Comparison of ENCODE assay signal across 10 cellular contexts in genomic region chr10:22599048-22599561, GRCh38.
DNase-seq lines count a peak whose midpoint lies in the region; ATAC-seq and TF ChIP-seq lines count a peak whose summit lies in the region.
"Had no signal": no experiment of that assay in that cellular context is flagged by ENCODE, and none has a peak within 500 bp of the region (broad histone marks: within the 10 kb centered on the region; RNA-seq: fewer than 3 reads in every experiment).

No MANE protein-coding gene starts in this region.

- no peaks in the 10 kb centered on the region for H3K9me2 ChIP-seq in PC-3 (replicated peaks; ENCODE audit: low read length)

- peak; percentile 65 to 70 for ATAC-seq in activated T-cell treated with anti-CD3 and anti-CD28 coated beads, Interleukin-2, amount 50 U/mL, for 72 hours (replicated peaks in 1 of 2)
- ATAC-seq in PC-3: peak; percentile 87
- ATAC-seq in GM21447 (IDR thresholded peaks at IDR 0.05; ENCODE audit: unreplicated experiment): no peak

- no peaks in the 10 kb centered on the region for H3K9me3 ChIP-seq in PC-3 (ENCODE audit: low read length)

- no peak for DNase-seq in activated T-cell treated with anti-CD3 and anti-CD28 coated beads, Interleukin-2, amount 50 U/mL, for 72 hours
- DNase-seq in activated T-cell treated with anti-CD3 and anti-CD28 coated beads, Interleukin-2, amount 50 U/mL, for 1 hour: no peak
- DNase-seq in PC-3 (peak; percentile 78), epithelial cell of esophagus (ENCODE audit: low read depth) (peak; percentile 44), substantia nigra (lab: John Stamatoyannopoulos, UW) (no peak), NCI-H345 (lab: John Stamatoyannopoulos, UW) (no peak), NCI-H1930 (lab: John Stamatoyannopoulos, UW) (no peak)
- DNase-seq: DMS 273 treated with DMSO at 0.1 percent for 48 hours; stimulated activated CD4-positive, alpha-beta T cell treated with anti-CD3 and anti-CD28 coated beads, Interleukin-15, amount 100 ng/mL, for 24 hours had no signal

- CTCF ChIA-PET in PC-3 (lab: Charles Lee): no interaction called here

- intact Hi-C loops in PC-3 (cut with micrococcal nuclease): loop anchor here (1.0 to 10.0 kb wide), 2 partner anchors 21 to 116 kb away; partner anchors contain the start of gene PIP4K2A

- H3K4me1 Mint-ChIP-seq in activated T-cell treated with anti-CD3 and anti-CD28 coated beads, Interleukin-2, amount 50 U/mL, for 72 hours (ENCODE audit: low read depth): peaks cover 70% of the 10 kb centered on the region

- no peak overlapping the region for H2AFZ ChIP-seq in PC-3 (ENCODE audit: low read length)

- POLR2A ChIA-PET in PC-3 (lab: Charles Lee; ENCODE audit: unreplicated experiment): no interaction called here

- H4K20me1 ChIP-seq in PC-3 (ENCODE audit: low read length): no peaks in the 10 kb centered on the region

- peaks cover 31% of the 10 kb centered on the region for H3K4me1 ChIP-seq in PC-3 (ENCODE audit: insufficient read depth, low read length)

- TF ChIP-seq CTCF in PC-3 (conservative IDR thresholded peaks at IDR 0.05; ENCODE audit: low read depth, low read length) (no peak), epithelial cell of esophagus (IDR thresholded peaks at IDR 0.05; ENCODE audit: insufficient read depth, low read depth, low read length, missing control alignments) (no peak)

- peaks cover 12% of the 10 kb centered on the region; the same call in 1 of the 2 replicates for H3K79me2 ChIP-seq in PC-3 (ENCODE audit: low read length)

- BruUV-seq in PC-3 (replicated peaks; lab: Mats Ljungman, UMichigan): no TSS peak

- H3F3A ChIP-seq in PC-3 (ENCODE audit: low read length, unreplicated experiment): peaks cover 3% of the 10 kb centered on the region

- peak overlapping the region; percentile 48 for H3K27ac Mint-ChIP-seq in activated T-cell treated with anti-CD3 and anti-CD28 coated beads, Interleukin-2, amount 50 U/mL, for 72 hours

- H3K27ac ChIP-seq in PC-3 (ENCODE audit: low read length) (peak overlapping the region; percentile 84), substantia nigra (ENCODE audit: low read depth, low read length, poor library complexity, severe bottlenecking) (peak overlapping the region; percentile 37)

- H3K36me3 Mint-ChIP-seq in activated T-cell treated with anti-CD3 and anti-CD28 coated beads, Interleukin-2, amount 50 U/mL, for 72 hours (ENCODE audit: insufficient read depth in 2 of 2): peaks cover 0 to 4% of the 10 kb centered on the region in 2 donors

- peak overlapping the region; percentile 77 for H3K4me2 ChIP-seq in PC-3 (ENCODE audit: low read length)

- no peaks in the 10 kb centered on the region for H3K36me3 ChIP-seq in PC-3 (ENCODE audit: low read depth, low read length)

- peak overlapping the region; percentile 23; the same call in 1 of the 2 replicates for H3K9ac ChIP-seq in PC-3 (ENCODE audit: low read length)

- H3K27me3 ChIP-seq in PC-3 (ENCODE audit: low read length): no peaks in the 10 kb centered on the region

- no peaks in the 10 kb centered on the region for H3K27me3 Mint-ChIP-seq in activated T-cell treated with anti-CD3 and anti-CD28 coated beads, Interleukin-2, amount 50 U/mL, for 72 hours (ENCODE audit: low read depth)

- peak overlapping the region; percentile 16 to 54 for H3K4me3 Mint-ChIP-seq in activated T-cell treated with anti-CD3 and anti-CD28 coated beads, Interleukin-2, amount 50 U/mL, for 72 hours

- H3K4me3 ChIP-seq in PC-3 (ENCODE audit: low read length) (peak overlapping the region; percentile 45), epithelial cell of esophagus (ENCODE audit: low read length) (no peak overlapping the region)

- H3K9me3 Mint-ChIP-seq in activated T-cell treated with anti-CD3 and anti-CD28 coated beads, Interleukin-2, amount 50 U/mL, for 72 hours: no peaks in the 10 kb centered on the region

Comparison
In these comparisons a context has a peak if more than half of its experiments do, and no peak if none do; other contexts are left out.
1. DNase-seq: peak in PC-3 (single experiment) and epithelial cell of esophagus (single experiment); none in activated T-cell treated with anti-CD3 and anti-CD28 coated beads, Interleukin-2, amount 50 U/mL, for 72 hours (0 of 2), activated T-cell treated with anti-CD3 and anti-CD28 coated beads, Interleukin-2, amount 50 U/mL, for 1 hour (single experiment), substantia nigra (0 of 49), NCI-H345 (single experiment) and NCI-H1930 (0 of 2).